In genomic region chr5:136103118-136103517, GRCh38 we compare ENCODE assay signal across 19 cellular contexts. TPM values are rescaled to one million over a fixed set of nuclear protein-coding genes. Genes with fewer than 3 reads are reported as not detected.
DNase-seq lines count a peak whose midpoint lies in the region; ATAC-seq and TF ChIP-seq lines count a peak whose summit lies in the region.
"Had no signal": no experiment of that assay in that cellular context is flagged by ENCODE, and none has a peak within 500 bp of the region (broad histone marks: within the 10 kb centered on the region; RNA-seq: fewer than 3 reads in every experiment).

No MANE protein-coding gene starts in this region.

- POLR2A ChIA-PET in activated CD4-positive, alpha-beta T cell treated with anti-CD3 and anti-CD28 coated beads, Interleukin-2, amount 10 ng/mL, durations not matched to agents 7 days and 5 days (lab: Charles Lee), result no interaction called here

- H3K4me1 ChIP-seq in vagina (no peaks in the 10 kb centered on the region), neural progenitor cell (peaks cover 12% of the 10 kb centered on the region), foreskin keratinocyte (peaks cover 7% of the 10 kb centered on the region)
- H3K4me1 ChIP-seq: colonic mucosa had no signal

- H3K27ac ChIP-seq in vagina, result no peak overlapping the region
- no peak overlapping the region for H3K27ac ChIP-seq in neural progenitor cell
- no peak overlapping the region for H3K27ac ChIP-seq in foreskin keratinocyte
- H3K27ac ChIP-seq: colonic mucosa, epithelial cell of prostate had no signal

- no peaks in the 10 kb centered on the region for H3K9me3 Mint-ChIP-seq in neural progenitor cell
- no peaks in the 10 kb centered on the region for H3K9me3 Mint-ChIP-seq in activated CD4-positive, alpha-beta T cell treated with anti-CD3 and anti-CD28 coated beads, Interleukin-2, amount 10 ng/mL, durations not matched to agents 7 days and 5 days
- H3K9me3 Mint-ChIP-seq: immature natural killer cell had no signal

- no peak overlapping the region for H3K4me3 Mint-ChIP-seq in neural progenitor cell
- no peak overlapping the region for H3K4me3 Mint-ChIP-seq in activated CD4-positive, alpha-beta T cell treated with anti-CD3 and anti-CD28 coated beads, Interleukin-2, amount 10 ng/mL, durations not matched to agents 7 days and 5 days
- H3K4me3 Mint-ChIP-seq: immature natural killer cell, T-helper 17 cell had no signal

- H3F3A ChIP-seq in neural progenitor cell (ENCODE audit: low read depth), result no peaks in the 10 kb centered on the region

- H3K4me1 Mint-ChIP-seq in neural progenitor cell, result peaks cover 17% of the 10 kb centered on the region
- H3K4me1 Mint-ChIP-seq in activated CD4-positive, alpha-beta T cell treated with anti-CD3 and anti-CD28 coated beads, Interleukin-2, amount 10 ng/mL, durations not matched to agents 7 days and 5 days, result no peaks in the 10 kb centered on the region
- H3K4me1 Mint-ChIP-seq: immature natural killer cell, T-helper 17 cell had no signal

- intact Hi-C loops in vagina (cut with DNase I), result no loop called here

- H3K9me3 ChIP-seq in vagina (no peaks in the 10 kb centered on the region), neural progenitor cell (ENCODE audit: low read depth) (no peaks in the 10 kb centered on the region)
- H3K9me3 ChIP-seq: colonic mucosa had no signal

- no peak overlapping the region for H3K27ac Mint-ChIP-seq in neural progenitor cell
- no peak overlapping the region for H3K27ac Mint-ChIP-seq in activated CD4-positive, alpha-beta T cell treated with anti-CD3 and anti-CD28 coated beads, Interleukin-2, amount 10 ng/mL, durations not matched to agents 7 days and 5 days
- H3K27ac Mint-ChIP-seq: immature natural killer cell, T-helper 17 cell had no signal

- no peaks in the 10 kb centered on the region for H3K79me2 ChIP-seq in neural progenitor cell (ENCODE audit: low read depth)

- H3K27me3 Mint-ChIP-seq in neural progenitor cell (ENCODE audit: insufficient read depth, low read depth), result peaks cover 6% of the 10 kb centered on the region
- peaks cover 8% of the 10 kb centered on the region for H3K27me3 Mint-ChIP-seq in activated CD4-positive, alpha-beta T cell treated with anti-CD3 and anti-CD28 coated beads, Interleukin-2, amount 10 ng/mL, durations not matched to agents 7 days and 5 days

- H3K4me3 ChIP-seq in vagina (no peak overlapping the region), neural progenitor cell (no peak overlapping the region)
- H3K4me3 ChIP-seq: colonic mucosa had no signal

- peak; percentile 74 for ATAC-seq in GM18873 (IDR thresholded peaks at IDR 0.05; ENCODE audit: low FRiP score, unreplicated experiment)
- ATAC-seq in GM21528 (IDR thresholded peaks at IDR 0.05; ENCODE audit: low FRiP score, unreplicated experiment), result peak; percentile 81
- ATAC-seq in HG03064 (IDR thresholded peaks at IDR 0.05; ENCODE audit: low read depth, unreplicated experiment), result peak; percentile 74
- no peak for ATAC-seq in foreskin keratinocyte
- ATAC-seq: T-helper 17 cell had no signal

- H3K36me3 Mint-ChIP-seq in neural progenitor cell, result no peaks in the 10 kb centered on the region
- no peaks in the 10 kb centered on the region for H3K36me3 Mint-ChIP-seq in activated CD4-positive, alpha-beta T cell treated with anti-CD3 and anti-CD28 coated beads, Interleukin-2, amount 10 ng/mL, durations not matched to agents 7 days and 5 days (ENCODE audit: low read depth)
- H3K36me3 Mint-ChIP-seq: immature natural killer cell had no signal

- CTCF ChIA-PET in activated CD4-positive, alpha-beta T cell treated with anti-CD3 and anti-CD28 coated beads, Interleukin-2, amount 10 ng/mL, durations not matched to agents 7 days and 5 days (lab: Charles Lee), result no interaction called here

- H3K36me3 ChIP-seq in vagina (no peaks in the 10 kb centered on the region), neural progenitor cell (no peaks in the 10 kb centered on the region)
- H3K36me3 ChIP-seq: colonic mucosa had no signal

- no peak overlapping the region for H3K4me2 ChIP-seq in neural progenitor cell

- no peak for TF ChIP-seq POLR2A in vagina (IDR thresholded peaks at IDR 0.05)

- no peaks in the 10 kb centered on the region for H4K20me1 ChIP-seq in neural progenitor cell (ENCODE audit: low read depth)

- H3K9ac ChIP-seq in neural progenitor cell, result no peak overlapping the region

- DNase-seq in NCI-H69 (lab: John Stamatoyannopoulos, UW) (peak; percentile 47), vagina (ENCODE audit: extremely low spot score in 2 of 2) (no peak), neural progenitor cell (ENCODE audit: low spot score) (no peak), foreskin keratinocyte (no peak)
- DNase-seq in activated CD4-positive, alpha-beta T cell treated with anti-CD3 and anti-CD28 coated beads, Interleukin-2, amount 10 ng/mL, durations not matched to agents 7 days and 5 days, result no peak
- DNase-seq: activated CD4-positive, alpha-beta T cell treated with anti-CD3 and anti-CD28 coated beads for 1 hour; activated naive CD4-positive, alpha-beta T cell treated with Interleukin-2 at 50 U/mL for 16 hours; colonic mucosa; immature natural killer cell; Karpas-422; mammary epithelial cell; NCI-H1417; NCI-H345; retina; T-helper 17 cell had no signal

- no peak overlapping the region for H2AFZ ChIP-seq in neural progenitor cell (replicated peaks)

- H3K27me3 ChIP-seq in vagina, result no peaks in the 10 kb centered on the region
- no peaks in the 10 kb centered on the region for H3K27me3 ChIP-seq in neural progenitor cell
- no peaks in the 10 kb centered on the region for H3K27me3 ChIP-seq in foreskin keratinocyte
- H3K27me3 ChIP-seq: colonic mucosa had no signal

- no peak for TF ChIP-seq CTCF in vagina (IDR thresholded peaks at IDR 0.05)
- no peak for TF ChIP-seq CTCF in neural progenitor cell (IDR thresholded peaks at IDR 0.05)
- no peak for TF ChIP-seq CTCF in foreskin keratinocyte (conservative IDR thresholded peaks at IDR 0.05)

RNA-seq across cellular contexts. Expression of gene SMAD5, which starts 29.5 kb away (rescaled TPM):
- 40.0 TPM for total RNA-seq in vagina
- total RNA-seq in neural progenitor cell (ENCODE audit: low replicate concordance), result 75.0 and 102 TPM in 2 replicates
- 44.0 and 46.0 TPM in 2 replicates for total RNA-seq in foreskin keratinocyte
- 6.8 and 8.7 TPM in 2 replicates for polyA plus RNA-seq in foreskin keratinocyte
- total RNA-seq in activated CD4-positive, alpha-beta T cell treated with anti-CD3 and anti-CD28 coated beads, Interleukin-2, amount 10 ng/mL, durations not matched to agents 7 days and 5 days, result 1 to 10 TPM; 8.6 to 9.3 TPM
